In genomic region chr1:108082006-108082405, GRCh38 we compare ENCODE assay signal across 14 cellular contexts.
A peak's percentile ranks its signal among the peaks of the same experiment; 100 is the strongest.
DNase-seq lines count a peak whose midpoint lies in the region; ATAC-seq and TF ChIP-seq lines count a peak whose summit lies in the region.
"Had no signal": no experiment of that assay in that cellular context is flagged by ENCODE, and none has a peak within 500 bp of the region (broad histone marks: within the 10 kb centered on the region; RNA-seq: fewer than 3 reads in every experiment).

No MANE protein-coding gene starts in this region.

- ATAC-seq in GM18520 (IDR thresholded peaks at IDR 0.05; ENCODE audit: unreplicated experiment): no peak
- ATAC-seq: A549 had no signal

- DNase-seq in activated naive CD4-positive, alpha-beta T cell treated with anti-CD3 and anti-CD28 coated beads for 36 hours: no peak
- DNase-seq in activated naive CD4-positive, alpha-beta T cell (lab: John Stamatoyannopoulos, UW): no peak
- DNase-seq in head of caudate nucleus (peak in 39 of 42 donors; percentile 2 to 79 (median 42)), putamen (ENCODE audit: low spot score) (peak; percentile 57), NCI-H774 (lab: John Stamatoyannopoulos, UW) (no peak)
- no peak for DNase-seq in T-helper 2 cell treated with Interferon-gamma antibody and Interleukin-4, amounts not matched to agents 5 μg/mL and 100 μg/mL, for 36 hours (ENCODE audit: low spot score)
- DNase-seq: DMS 273 treated with DMSO at 0.1 percent for 48 hours, mesenchymal stem cell, NCI-H2171 treated with DMSO at 0.1 percent for 48 hours, testis had no signal

- peaks cover 67% of the 10 kb centered on the region for H3K4me1 Mint-ChIP-seq in activated naive CD4-positive, alpha-beta T cell treated with anti-CD3 and anti-CD28 coated beads for 36 hours (ENCODE audit: low read depth)
- peaks cover 56% of the 10 kb centered on the region for H3K4me1 Mint-ChIP-seq in T-helper 2 cell treated with Interferon-gamma antibody and Interleukin-4, amounts not matched to agents 5 μg/mL and 100 μg/mL, for 36 hours (ENCODE audit: low read depth)

- H3K4me3 Mint-ChIP-seq in activated naive CD4-positive, alpha-beta T cell treated with anti-CD3 and anti-CD28 coated beads for 36 hours: no peak overlapping the region
- H3K4me3 Mint-ChIP-seq in T-helper 2 cell treated with Interferon-gamma antibody and Interleukin-4, amounts not matched to agents 5 μg/mL and 100 μg/mL, for 36 hours: no peak overlapping the region

- intact Hi-C loops in activated naive CD4-positive, alpha-beta T cell treated with anti-CD3 and anti-CD28 coated beads for 36 hours (cut with micrococcal nuclease): no loop called here
- intact Hi-C loops in head of caudate nucleus (cut with DNase I): no loop called here

- no peaks in the 10 kb centered on the region for H3K36me3 Mint-ChIP-seq in activated naive CD4-positive, alpha-beta T cell treated with anti-CD3 and anti-CD28 coated beads for 36 hours (ENCODE audit: low read depth)
- no peaks in the 10 kb centered on the region for H3K36me3 Mint-ChIP-seq in T-helper 2 cell treated with Interferon-gamma antibody and Interleukin-4, amounts not matched to agents 5 μg/mL and 100 μg/mL, for 36 hours (ENCODE audit: low read depth)

- H3K27ac ChIP-seq in VCaP: peak overlapping the region; percentile 27; the same call in 1 of the 2 replicates
- H3K27ac ChIP-seq: A549, SJSA1, testis had no signal

- CTCF ChIA-PET in activated naive CD4-positive, alpha-beta T cell treated with anti-CD3 and anti-CD28 coated beads for 36 hours (lab: Charles Lee): interaction anchor here (1.1 kb wide), 1 partner anchor 36 kb away, joined by 3 read pairs; no protein-coding TSS in a partner anchor

- H3K27me3 Mint-ChIP-seq in activated naive CD4-positive, alpha-beta T cell treated with anti-CD3 and anti-CD28 coated beads for 36 hours (ENCODE audit: low read depth): no peaks in the 10 kb centered on the region
- no peaks in the 10 kb centered on the region for H3K27me3 Mint-ChIP-seq in T-helper 2 cell treated with Interferon-gamma antibody and Interleukin-4, amounts not matched to agents 5 μg/mL and 100 μg/mL, for 36 hours (ENCODE audit: low read depth)

- peak overlapping the region; percentile 77 for H3K27ac Mint-ChIP-seq in activated naive CD4-positive, alpha-beta T cell treated with anti-CD3 and anti-CD28 coated beads for 36 hours
- H3K27ac Mint-ChIP-seq in T-helper 2 cell treated with Interferon-gamma antibody and Interleukin-4, amounts not matched to agents 5 μg/mL and 100 μg/mL, for 36 hours: no peak overlapping the region

- no peak for TF ChIP-seq CTCF in VCaP (conservative IDR thresholded peaks at IDR 0.05)

- no peaks in the 10 kb centered on the region for H3K9me3 Mint-ChIP-seq in activated naive CD4-positive, alpha-beta T cell treated with anti-CD3 and anti-CD28 coated beads for 36 hours
- no peaks in the 10 kb centered on the region for H3K9me3 Mint-ChIP-seq in T-helper 2 cell treated with Interferon-gamma antibody and Interleukin-4, amounts not matched to agents 5 μg/mL and 100 μg/mL, for 36 hours

Comparison
In these comparisons a context has a peak if more than half of its experiments do, and no peak if none do; other contexts are left out.
1. DNase-seq: peak in head of caudate nucleus (39 of 42) and putamen (single experiment); none in activated naive CD4-positive, alpha-beta T cell treated with anti-CD3 and anti-CD28 coated beads for 36 hours (single experiment), activated naive CD4-positive, alpha-beta T cell (0 of 4), T-helper 2 cell treated with Interferon-gamma antibody and Interleukin-4, amounts not matched to agents 5 μg/mL and 100 μg/mL, for 36 hours (single experiment) and NCI-H774 (single experiment).